In the genomic region with DNA sequence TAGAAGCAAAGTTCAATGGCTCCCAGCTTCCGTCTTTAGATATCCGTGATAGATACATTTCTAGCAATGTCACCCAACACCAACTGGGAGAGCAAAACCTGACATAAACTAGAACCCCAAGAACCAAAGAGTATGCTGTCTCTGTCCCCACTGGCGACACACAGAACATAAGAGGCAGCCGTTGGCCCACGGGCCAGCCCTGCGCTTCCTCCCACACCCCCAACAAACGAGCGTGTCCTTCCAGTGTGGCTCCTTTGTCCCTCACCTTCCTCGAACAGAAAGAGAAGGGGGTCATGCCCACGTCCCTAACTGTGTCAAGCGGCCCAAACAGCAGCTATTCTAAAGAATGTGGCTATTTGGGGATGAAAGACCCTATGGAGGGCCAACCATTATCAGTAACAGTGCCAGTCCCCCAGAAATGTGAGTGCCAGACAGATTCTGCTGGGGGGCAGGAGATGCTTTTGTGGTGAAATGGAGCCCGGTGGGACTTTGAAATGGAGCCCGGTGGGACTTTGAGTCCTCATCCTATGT, we compare ENCODE assay signal across 9 cellular contexts.
"Had no signal": no experiment of that assay in that cellular context is flagged by ENCODE, and none has a peak within 500 bp of the region (broad histone marks: within the 10 kb centered on the region; RNA-seq: fewer than 3 reads in every experiment).

No MANE protein-coding gene starts in this region.

- H3K4me3 Mint-ChIP-seq: activated naive CD8-positive, alpha-beta T cell had no signal

- DNase-seq: activated effector memory CD4-positive, alpha-beta T cell treated with anti-CD3 and anti-CD28 coated beads, Interleukin-2, amount 50 U/mL, for 16 hours; activated T-cell treated with anti-CD3 and anti-CD28 coated beads, Interleukin-2, amount 50 U/mL, for 1 hour; brain microvascular endothelial cell; effector memory CD4-positive, alpha-beta T cell; foreskin keratinocyte; glutamatergic neuron; psoas muscle had no signal

- H3K36me3 Mint-ChIP-seq: activated naive CD8-positive, alpha-beta T cell had no signal

- ATAC-seq: foreskin keratinocyte, psoas muscle, right lobe of liver had no signal

- H3K27me3 Mint-ChIP-seq: activated naive CD8-positive, alpha-beta T cell had no signal
